Comparison of ENCODE assay signal across 9 cellular contexts in the genomic region with DNA sequence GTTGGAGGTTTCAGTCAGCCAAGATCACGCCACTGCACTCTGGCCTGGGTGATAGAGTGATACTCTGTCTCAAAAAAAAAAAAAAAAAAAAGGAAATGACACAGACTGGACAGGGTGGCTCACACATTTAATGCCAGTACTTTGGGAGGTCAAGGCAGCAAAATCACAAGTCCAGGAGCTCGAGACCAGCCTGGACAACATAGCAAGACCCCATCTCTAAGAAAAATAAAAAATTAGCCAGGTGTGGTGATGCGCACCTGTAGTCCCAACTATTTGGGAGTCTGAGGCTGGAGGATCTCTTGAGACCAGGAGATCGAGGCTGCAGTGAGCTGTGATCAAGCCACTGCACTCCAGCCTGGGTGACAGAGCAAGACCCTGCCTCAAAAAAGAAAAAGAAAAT. TPM values are rescaled to one million over a fixed set of nuclear protein-coding genes. Genes with fewer than 3 reads are reported as not detected.
"Had no signal": no experiment of that assay in that cellular context is flagged by ENCODE, and none has a peak within 500 bp of the region (broad histone marks: within the 10 kb centered on the region; RNA-seq: fewer than 3 reads in every experiment).

No MANE protein-coding gene starts in this region.

- ATAC-seq: GM12878 had no signal

- H3K4me3 ChIP-seq: GM12878 had no signal

- FAIRE-seq: G401.6, GM12878, GM12891, GM12892, GM18507, GM19239 had no signal

- DNase-seq: GDM1, GF-D8 had no signal

RNA-seq across cellular contexts. Expression of a gene that starts 35.5 kb away (rescaled TPM):
- total RNA-seq: G401 had no signal
